Comparison of ENCODE assay signal across 21 cellular contexts in the genomic region with DNA sequence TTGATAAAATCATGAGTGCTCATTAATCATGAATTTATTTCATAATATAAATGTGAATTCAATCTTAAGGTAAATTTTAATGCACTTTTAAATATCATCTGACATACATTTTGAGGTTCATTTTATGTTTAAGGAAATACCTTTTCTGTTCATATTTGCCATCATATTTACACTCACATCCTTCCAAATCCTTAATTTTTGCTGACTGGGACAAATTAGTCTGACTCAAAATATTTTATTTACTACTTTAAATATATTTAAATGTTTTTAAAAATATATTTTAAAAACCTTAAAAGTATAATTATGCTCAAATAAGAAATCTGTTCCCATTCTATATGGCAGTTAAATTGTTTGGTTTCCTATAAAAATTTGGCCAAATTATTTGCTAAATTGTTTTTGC.
"Had no signal": no experiment of that assay in that cellular context is flagged by ENCODE, and none has a peak within 500 bp of the region (broad histone marks: within the 10 kb centered on the region; RNA-seq: fewer than 3 reads in every experiment).

No MANE protein-coding gene starts in this region.

- H3K36me3 ChIP-seq: MG63 had no signal

- ATAC-seq: Panc1, PC-3 had no signal

- H3K9ac ChIP-seq: SK-N-SH had no signal

- H3K9me3 ChIP-seq: MG63, SK-N-SH had no signal

- DNase-seq: Karpas-422, KG1, MG63, NCI-H1092, NCI-H1105 treated with DMSO at 0.1 percent for 48 hours, NCI-H1417 treated with DMSO at 0.1 percent for 48 hours, NCI-H146, NCI-H1694 treated with DMSO at 0.1 percent for 48 hours, NCI-H1930, NCI-H2081, NCI-H2107, NCI-H2227 treated with DMSO at 0.1 percent for 48 hours, NCI-H524 treated with DMSO at 0.1 percent for 48 hours, NCI-H69, NCI-H774, PC-3, SHP77, SK-N-SH, SW 1271 had no signal

- H3K27me3 ChIP-seq: MG63 had no signal

- H3K4me2 ChIP-seq: SK-N-SH had no signal

- H3K27ac ChIP-seq: RWPE1 had no signal

- H3K4me3 ChIP-seq: MG63 had no signal
